In the genomic region with DNA sequence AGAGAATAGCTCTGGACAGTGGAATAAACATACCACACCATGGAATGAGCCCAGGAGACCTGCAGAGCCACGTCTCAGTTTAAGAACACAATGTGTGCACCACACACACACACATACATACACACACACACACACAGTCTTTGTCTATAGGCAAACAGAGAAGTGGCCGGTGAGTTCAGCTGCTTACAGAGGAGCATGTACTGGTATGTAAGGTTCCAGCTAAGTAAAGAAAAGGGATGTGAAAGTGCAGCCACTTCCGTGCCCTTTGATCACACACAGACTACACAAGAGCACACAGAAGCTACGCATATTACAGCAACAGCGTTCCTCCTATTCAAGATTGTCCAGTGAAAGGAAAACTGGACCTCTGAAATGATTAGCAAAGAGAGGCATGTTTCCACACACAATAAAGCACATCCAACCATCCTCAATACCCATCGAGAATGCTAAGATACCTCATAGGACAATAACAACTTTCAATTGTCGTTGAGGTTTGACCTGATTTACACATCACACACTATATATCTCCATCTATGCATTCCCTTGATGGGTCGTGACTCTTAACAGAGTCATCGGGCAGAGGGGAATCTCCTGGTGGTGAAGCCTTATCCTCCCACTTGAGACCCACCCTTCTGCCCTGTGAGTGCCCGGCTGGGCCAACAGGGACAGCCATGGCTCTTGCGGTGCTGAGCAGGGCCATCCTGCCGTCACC, we compare ENCODE assay signal across 9 cellular contexts. TPM values are rescaled to one million over a fixed set of nuclear protein-coding genes. Genes with fewer than 3 reads are reported as not detected.
DNase-seq lines count a peak whose midpoint lies in the region; ATAC-seq and TF ChIP-seq lines count a peak whose summit lies in the region.
"Had no signal": no experiment of that assay in that cellular context is flagged by ENCODE, and none has a peak within 500 bp of the region (broad histone marks: within the 10 kb centered on the region; RNA-seq: fewer than 3 reads in every experiment).

No MANE protein-coding gene starts in this region.

- peak overlapping the region in 1 of 2 donors; percentile 25 for H3K27ac ChIP-seq in prostate gland

- peaks cover 2% of the 10 kb centered on the region for H3K27me3 Mint-ChIP-seq in nephron progenitor cell (ENCODE audit: low read depth, poor library complexity)
- no peaks in the 10 kb centered on the region for H3K27me3 Mint-ChIP-seq in activated naive CD8-positive, alpha-beta T cell treated with anti-CD3 and anti-CD28 coated beads for 36 hours

- intact Hi-C loops in prostate gland (cut with DNase I) = no loop called here

- 78% methylated on average over 12 of the region's 12 CpGs for WGBS in prostate gland

- no peaks in the 10 kb centered on the region for H3K4me1 ChIP-seq in prostate gland (replicated peaks)

- H3K36me3 ChIP-seq in prostate gland = no peaks in the 10 kb centered on the region

- H3K9me3 ChIP-seq in prostate gland = no peaks in the 10 kb centered on the region

- ATAC-seq in GM18907 (IDR thresholded peaks at IDR 0.05; ENCODE audit: unreplicated experiment) (peak; percentile 100), HG02840 (IDR thresholded peaks at IDR 0.05; ENCODE audit: low FRiP score, unreplicated experiment) (peak; percentile 100)

- no peak overlapping the region for H3K4me3 ChIP-seq in prostate gland

- DNase-seq in NOMO-1 treated with dmso at 0.1 percent for 144 hours (lab: John Stamatoyannopoulos, UW; ENCODE audit: unreplicated experiment) (peak; percentile 58), nephron progenitor cell (no peak), prostate gland (ENCODE audit: low spot score) (no peak), NCI-H1417 (lab: John Stamatoyannopoulos, UW) (no peak), NCI-H2029 (lab: John Stamatoyannopoulos, UW) (no peak)
- DNase-seq in activated naive CD8-positive, alpha-beta T cell treated with anti-CD3 and anti-CD28 coated beads for 36 hours = no peak
- DNase-seq: mesendoderm had no signal

- no peaks in the 10 kb centered on the region for H3K27me3 ChIP-seq in prostate gland (replicated peaks; ENCODE audit: insufficient read depth)

- no peak overlapping the region for H3K4me3 Mint-ChIP-seq in nephron progenitor cell
- H3K4me3 Mint-ChIP-seq in activated naive CD8-positive, alpha-beta T cell treated with anti-CD3 and anti-CD28 coated beads for 36 hours = no peak overlapping the region

- H3K36me3 Mint-ChIP-seq in nephron progenitor cell (ENCODE audit: low read depth) = peaks cover 51% of the 10 kb centered on the region
- H3K36me3 Mint-ChIP-seq in activated naive CD8-positive, alpha-beta T cell treated with anti-CD3 and anti-CD28 coated beads for 36 hours = peaks cover 23% of the 10 kb centered on the region

- peaks cover 13% of the 10 kb centered on the region for H3K4me1 Mint-ChIP-seq in nephron progenitor cell
- no peaks in the 10 kb centered on the region for H3K4me1 Mint-ChIP-seq in activated naive CD8-positive, alpha-beta T cell treated with anti-CD3 and anti-CD28 coated beads for 36 hours

- H3K9me3 Mint-ChIP-seq in nephron progenitor cell = peaks cover 4% of the 10 kb centered on the region
- H3K9me3 Mint-ChIP-seq in activated naive CD8-positive, alpha-beta T cell treated with anti-CD3 and anti-CD28 coated beads for 36 hours = no peaks in the 10 kb centered on the region

- peak overlapping the region; percentile 74 for H3K27ac Mint-ChIP-seq in nephron progenitor cell
- H3K27ac Mint-ChIP-seq in activated naive CD8-positive, alpha-beta T cell treated with anti-CD3 and anti-CD28 coated beads for 36 hours = no peak overlapping the region

- TF ChIP-seq CTCF in nephron progenitor cell (IDR thresholded peaks at IDR 0.05) = no peak
- no peak for TF ChIP-seq CTCF in prostate gland (IDR thresholded peaks at IDR 0.05)

- no peak for TF ChIP-seq POLR2A in prostate gland (IDR thresholded peaks at IDR 0.05)

RNA-seq across cellular contexts. Expression of a gene that starts 23.5 kb away (rescaled TPM):
- total RNA-seq in prostate gland = 10 to 100 TPM in 1 of 2 donors, 1 to 10 TPM in 1; 6.4 to 20.6 TPM
- total RNA-seq in activated naive CD8-positive, alpha-beta T cell treated with anti-CD3 and anti-CD28 coated beads for 36 hours = 10 to 100 TPM; 15.7 to 21.0 TPM
